16 cellular contexts compared by ENCODE assay signal in the genomic region with DNA sequence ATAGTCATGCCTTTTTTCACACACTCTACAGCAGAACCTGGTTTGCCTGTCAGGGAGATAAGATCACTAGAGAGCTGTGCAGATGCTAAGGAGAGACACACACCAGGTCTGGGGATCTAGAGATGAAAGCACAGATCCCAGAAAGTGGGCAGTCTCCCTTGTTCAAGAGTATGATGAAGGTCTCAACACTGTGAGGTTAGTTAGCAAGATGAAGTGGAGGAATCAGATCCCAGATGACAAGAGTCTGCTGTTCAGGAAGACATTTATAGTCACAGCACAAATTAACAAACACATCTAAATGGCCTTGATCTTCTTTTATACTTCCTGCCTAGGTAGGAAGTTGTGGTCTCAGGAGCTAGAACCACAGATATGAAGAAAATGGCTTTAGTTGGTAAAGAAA. TPM values are rescaled to one million over a fixed set of nuclear protein-coding genes. Genes with fewer than 3 reads are reported as not detected.
DNase-seq lines count a peak whose midpoint lies in the region; ATAC-seq and TF ChIP-seq lines count a peak whose summit lies in the region.
"Had no signal": no experiment of that assay in that cellular context is flagged by ENCODE, and none has a peak within 500 bp of the region (broad histone marks: within the 10 kb centered on the region; RNA-seq: fewer than 3 reads in every experiment).

No MANE protein-coding gene starts in this region.

- H3K9me3 ChIP-seq in BLaER1 (peaks cover 17% of the 10 kb centered on the region), SU-DHL-6 (ENCODE audit: insufficient read depth, low read length) (no peaks in the 10 kb centered on the region), aorta (ENCODE audit: control insufficient read depth, low read length) (peaks cover 5% of the 10 kb centered on the region)

- no peaks in the 10 kb centered on the region for H3K27me3 ChIP-seq in BLaER1
- H3K27me3 ChIP-seq in SU-DHL-6 (ENCODE audit: low read length): no peaks in the 10 kb centered on the region
- H3K27me3 ChIP-seq in aorta (ENCODE audit: control insufficient read depth in 1 of 2, insufficient read depth in 2 of 2, low read length in 1 of 2): peaks cover 0 to 3% of the 10 kb centered on the region in 2 donors
- H3K27me3 ChIP-seq: ascending aorta had no signal

- peak; percentile 38 for DNase-seq in GM12865 (ENCODE audit: low read depth)
- DNase-seq in central memory CD8-positive, alpha-beta T cell (ENCODE audit: low spot score in 2 of 2): no peak
- no peak for DNase-seq in aorta
- DNase-seq in SIG-M5 (lab: John Stamatoyannopoulos, UW): no peak
- DNase-seq: AML-193, cortex of kidney, DMS79 treated with DMSO at 0.1 percent for 48 hours, left colon, posterior cingulate gyrus, SHP77 treated with DMSO at 0.1 percent for 48 hours had no signal

- peak overlapping the region; percentile 57 for H3K4me3 Mint-ChIP-seq in central memory CD8-positive, alpha-beta T cell

- H3K27ac Mint-ChIP-seq in central memory CD8-positive, alpha-beta T cell (ENCODE audit: low read depth): peak overlapping the region; percentile 57

- peaks cover 38% of the 10 kb centered on the region for H3K4me1 ChIP-seq in BLaER1
- no peaks in the 10 kb centered on the region for H3K4me1 ChIP-seq in aorta (ENCODE audit: control insufficient read depth in 1 of 2, insufficient read depth in 2 of 2, low read length in 2 of 2)

- H3K36me3 ChIP-seq in BLaER1 (no peaks in the 10 kb centered on the region), SU-DHL-6 (ENCODE audit: low read length) (no peaks in the 10 kb centered on the region), aorta (ENCODE audit: control insufficient read depth in 1 of 2, insufficient read depth in 2 of 2, low read length in 1 of 2) (no peaks in the 10 kb centered on the region)
- H3K36me3 ChIP-seq: ascending aorta, esophagus muscularis mucosa had no signal

- no peak overlapping the region for H2AFZ ChIP-seq in SU-DHL-6 (ENCODE audit: low read depth, low read length, severe bottlenecking)

- H4K20me1 ChIP-seq in BLaER1 (no peaks in the 10 kb centered on the region), SU-DHL-6 (ENCODE audit: low read depth, low read length) (no peaks in the 10 kb centered on the region)

- peaks cover 71% of the 10 kb centered on the region for H3K4me1 Mint-ChIP-seq in central memory CD8-positive, alpha-beta T cell

- no peaks in the 10 kb centered on the region for H3K9me2 ChIP-seq in SU-DHL-6 (replicated peaks; ENCODE audit: insufficient read depth, low read length)

- no peaks in the 10 kb centered on the region for H3K27me3 Mint-ChIP-seq in central memory CD8-positive, alpha-beta T cell

- H3K4me3 ChIP-seq in BLaER1 (no peak overlapping the region), GM12865 (ENCODE audit: low read depth, low read length) (no peak overlapping the region), SU-DHL-6 (ENCODE audit: insufficient read depth, low read length, poor library complexity, severe bottlenecking) (no peak overlapping the region), aorta (ENCODE audit: low read length in 2 of 2) (no peak overlapping the region)
- H3K4me3 ChIP-seq: ascending aorta, esophagus muscularis mucosa had no signal

- no peak for TF ChIP-seq CTCF in GM12865 (IDR thresholded peaks at IDR 0.05; ENCODE audit: insufficient read depth, low read depth, low read length, missing control alignments)
- TF ChIP-seq CTCF in SU-DHL-6 (IDR thresholded peaks at IDR 0.05; ENCODE audit: insufficient read depth, low read length, poor library complexity, severe bottlenecking): no peak

- H3K79me2 ChIP-seq in SU-DHL-6 (ENCODE audit: insufficient read depth, low read length): no peaks in the 10 kb centered on the region

- H3K36me3 Mint-ChIP-seq in central memory CD8-positive, alpha-beta T cell (ENCODE audit: insufficient read depth): peaks cover 4% of the 10 kb centered on the region

- H3K4me2 ChIP-seq in BLaER1: peak overlapping the region; percentile 46
- H3K4me2 ChIP-seq in SU-DHL-6 (ENCODE audit: low read depth, low read length, poor library complexity, severe bottlenecking): peak overlapping the region; percentile 42

- no peaks in the 10 kb centered on the region for H3K9me3 Mint-ChIP-seq in central memory CD8-positive, alpha-beta T cell

- H3F3A ChIP-seq in SU-DHL-6 (ENCODE audit: insufficient read depth): no peaks in the 10 kb centered on the region

- H3K27ac ChIP-seq in BLaER1 (no peak overlapping the region), SU-DHL-6 (ENCODE audit: low read depth, low read length) (no peak overlapping the region), aorta (ENCODE audit: low read depth in 1 of 2, low read length in 2 of 2) (no peak overlapping the region)
- H3K27ac ChIP-seq: ascending aorta, esophagus muscularis mucosa had no signal

- H3K9ac ChIP-seq in BLaER1 (no peak overlapping the region), SU-DHL-6 (ENCODE audit: low read length) (no peak overlapping the region)

- intact Hi-C loops in aorta (cut with DNase I): no loop called here

- peak; percentile 93 for ATAC-seq in central memory CD8-positive, alpha-beta T cell (replicated peaks; ENCODE audit: extremely low read depth, poor library complexity, severe bottlenecking)
- ATAC-seq in GM18870 (IDR thresholded peaks at IDR 0.05; ENCODE audit: unreplicated experiment): no peak
- ATAC-seq in aorta (ENCODE audit: low FRiP score): no peak
- ATAC-seq in GM21717 (IDR thresholded peaks at IDR 0.05; ENCODE audit: unreplicated experiment): no peak
- ATAC-seq: left colon had no signal

RNA-seq across cellular contexts. Expression of gene SKAP1, which starts 23.4 kb away (rescaled TPM):
- total RNA-seq in aorta: 1 to 10 TPM in 1 of 2 donors, under 1 TPM in 1; 0.84 to 3.6 TPM
- polyA plus RNA-seq in aorta: 1 to 10 TPM in 1 of 2 donors, not detected in 1; 3.1 TPM
- total RNA-seq: ascending aorta had no signal
